In genomic region chr19:53906211-53907192, GRCh38 we compare ENCODE assay signal across 9 cellular contexts. TPM values are rescaled to one million over a fixed set of nuclear protein-coding genes. Genes with fewer than 3 reads are reported as not detected.
DNase-seq lines count a peak whose midpoint lies in the region; ATAC-seq and TF ChIP-seq lines count a peak whose summit lies in the region.
"Had no signal": no experiment of that assay in that cellular context is flagged by ENCODE, and none has a peak within 500 bp of the region (broad histone marks: within the 10 kb centered on the region; RNA-seq: fewer than 3 reads in every experiment).

No MANE protein-coding gene starts in this region.

- H3K4me1 Mint-ChIP-seq in activated CD8-positive, alpha-beta memory T cell treated with anti-CD3 and anti-CD28 coated beads, Interleukin-2, amount 10 ng/mL, durations not matched to agents 7 days and 5 days = peaks cover 25% of the 10 kb centered on the region
- H3K4me1 Mint-ChIP-seq in neural crest cell = peaks cover 27% of the 10 kb centered on the region

- CTCF ChIA-PET in activated CD8-positive, alpha-beta memory T cell treated with anti-CD3 and anti-CD28 coated beads, Interleukin-2, amount 10 ng/mL, durations not matched to agents 7 days and 5 days (lab: Charles Lee) = interaction anchor here (2.0 kb wide), 1 partner anchor 117 kb away, joined by 8 read pairs; no protein-coding TSS in a partner anchor

- TF ChIP-seq CTCF in C4-2B (conservative IDR thresholded peaks at IDR 0.05) (peak; percentile 92), epithelial cell of proximal tubule (conservative IDR thresholded peaks at IDR 0.05; ENCODE audit: low read depth, low read length) (peak; percentile 69), neural crest cell (conservative IDR thresholded peaks at IDR 0.05) (peak; percentile 79)

- H3K4me3 Mint-ChIP-seq in activated CD8-positive, alpha-beta memory T cell treated with anti-CD3 and anti-CD28 coated beads, Interleukin-2, amount 10 ng/mL, durations not matched to agents 7 days and 5 days = no peak overlapping the region
- H3K4me3 Mint-ChIP-seq in neural crest cell = peak overlapping the region; percentile 31

- H3K36me3 Mint-ChIP-seq in activated CD8-positive, alpha-beta memory T cell treated with anti-CD3 and anti-CD28 coated beads, Interleukin-2, amount 10 ng/mL, durations not matched to agents 7 days and 5 days = peaks cover 2% of the 10 kb centered on the region
- no peaks in the 10 kb centered on the region for H3K36me3 Mint-ChIP-seq in neural crest cell (ENCODE audit: low read depth)

- DNase-seq in Kasumi-1 (lab: John Stamatoyannopoulos, UW) (peak; percentile 6 to 11), epithelial cell of proximal tubule (ENCODE audit: low read depth) (no peak), neural crest cell (ENCODE audit: low read depth, low spot score) (peak; percentile 65), superior temporal gyrus (ENCODE audit: extremely low spot score) (peak; percentile 75), NCI-H187 treated with DMSO at 0.1 percent for 48 hours (lab: John Stamatoyannopoulos, UW) (no peak)
- DNase-seq in activated CD8-positive, alpha-beta memory T cell treated with anti-CD3 and anti-CD28 coated beads, Interleukin-2, amount 10 ng/mL, durations not matched to agents 7 days and 5 days = peak; percentile 71

- ATAC-seq in activated CD8-positive, alpha-beta memory T cell treated with anti-CD3 and anti-CD28 coated beads, Interleukin-2, amount 10 ng/mL, durations not matched to agents 7 days and 5 days = peak; percentile 65
- no peak for ATAC-seq in HG03439 (IDR thresholded peaks at IDR 0.05; ENCODE audit: unreplicated experiment)

- no peak overlapping the region for H3K27ac ChIP-seq in C4-2B

- no peak overlapping the region for H3K4me3 ChIP-seq in epithelial cell of proximal tubule (ENCODE audit: low read depth, low read length)
- H3K4me3 ChIP-seq: HAP-1 had no signal

- H3K27ac Mint-ChIP-seq in activated CD8-positive, alpha-beta memory T cell treated with anti-CD3 and anti-CD28 coated beads, Interleukin-2, amount 10 ng/mL, durations not matched to agents 7 days and 5 days = no peak overlapping the region
- H3K27ac Mint-ChIP-seq in neural crest cell (ENCODE audit: unreplicated experiment) = no peak overlapping the region

- no peaks in the 10 kb centered on the region for H3K9me3 Mint-ChIP-seq in activated CD8-positive, alpha-beta memory T cell treated with anti-CD3 and anti-CD28 coated beads, Interleukin-2, amount 10 ng/mL, durations not matched to agents 7 days and 5 days (ENCODE audit: low read depth)
- H3K9me3 Mint-ChIP-seq in neural crest cell = no peaks in the 10 kb centered on the region

- peaks cover 69% of the 10 kb centered on the region for H3K27me3 Mint-ChIP-seq in activated CD8-positive, alpha-beta memory T cell treated with anti-CD3 and anti-CD28 coated beads, Interleukin-2, amount 10 ng/mL, durations not matched to agents 7 days and 5 days
- H3K27me3 Mint-ChIP-seq in neural crest cell (ENCODE audit: low read depth) = peaks cover 91% of the 10 kb centered on the region

RNA-seq across cellular contexts. Expression of gene CACNG7, which starts 2.6 kb away (rescaled TPM):
- not detected for total RNA-seq in activated CD8-positive, alpha-beta memory T cell treated with anti-CD3 and anti-CD28 coated beads, Interleukin-2, amount 10 ng/mL, durations not matched to agents 7 days and 5 days
- total RNA-seq in epithelial cell of proximal tubule (not detected in 2 replicates), neural crest cell (25.3 and 26.4 TPM in 2 replicates)

RNA-seq across cellular contexts. Expression of gene PRKCG, which starts 24.5 kb away (rescaled TPM):
- total RNA-seq in activated CD8-positive, alpha-beta memory T cell treated with anti-CD3 and anti-CD28 coated beads, Interleukin-2, amount 10 ng/mL, durations not matched to agents 7 days and 5 days = not detected
- total RNA-seq in epithelial cell of proximal tubule = 1.3 TPM in 1 of 2 replicates, not detected in the other
- total RNA-seq in neural crest cell = 0.55 and 0.65 TPM in 2 replicates

RNA-seq across cellular contexts. Expression of gene MYADM, which starts 38.8 kb away (rescaled TPM):
- 10 to 100 TPM; 52.2 to 69.4 TPM for total RNA-seq in activated CD8-positive, alpha-beta memory T cell treated with anti-CD3 and anti-CD28 coated beads, Interleukin-2, amount 10 ng/mL, durations not matched to agents 7 days and 5 days
- total RNA-seq in epithelial cell of proximal tubule (48.7 and 59.5 TPM in 2 replicates), neural crest cell (15.0 and 19.1 TPM in 2 replicates)

RNA-seq across cellular contexts. Expression of gene CACNG8, which starts 56.2 kb away (rescaled TPM):
- not detected for total RNA-seq in activated CD8-positive, alpha-beta memory T cell treated with anti-CD3 and anti-CD28 coated beads, Interleukin-2, amount 10 ng/mL, durations not matched to agents 7 days and 5 days
- total RNA-seq in epithelial cell of proximal tubule = under 0.01 TPM in 1 of 2 replicates, not detected in the other
- 0.23 and 0.33 TPM in 2 replicates for total RNA-seq in neural crest cell

Comparison
In these comparisons a context has a peak if more than half of its experiments do, and no peak if none do; other contexts are left out.
1. DNase-seq: peak in Kasumi-1 (2 of 2), activated CD8-positive, alpha-beta memory T cell treated with anti-CD3 and anti-CD28 coated beads, Interleukin-2, amount 10 ng/mL, durations not matched to agents 7 days and 5 days (single experiment), neural crest cell (single experiment) and superior temporal gyrus (single experiment); none in epithelial cell of proximal tubule (single experiment) and NCI-H187 treated with DMSO at 0.1 percent for 48 hours (single experiment).
2. RNA of gene CACNG7, which starts 2.6 kb away (total RNA-seq): 25.3 to 26.4 TPM in neural crest cell; not detected in activated CD8-positive, alpha-beta memory T cell treated with anti-CD3 and anti-CD28 coated beads, Interleukin-2, amount 10 ng/mL, durations not matched to agents 7 days and 5 days and not detected in epithelial cell of proximal tubule; every median in the first group is over 10 times any median in the second.
3. Peak in every context shown above with its lines, with median percentiles within 50 percentile points of each other: CTCF ChIP-seq.